In the genomic region with DNA sequence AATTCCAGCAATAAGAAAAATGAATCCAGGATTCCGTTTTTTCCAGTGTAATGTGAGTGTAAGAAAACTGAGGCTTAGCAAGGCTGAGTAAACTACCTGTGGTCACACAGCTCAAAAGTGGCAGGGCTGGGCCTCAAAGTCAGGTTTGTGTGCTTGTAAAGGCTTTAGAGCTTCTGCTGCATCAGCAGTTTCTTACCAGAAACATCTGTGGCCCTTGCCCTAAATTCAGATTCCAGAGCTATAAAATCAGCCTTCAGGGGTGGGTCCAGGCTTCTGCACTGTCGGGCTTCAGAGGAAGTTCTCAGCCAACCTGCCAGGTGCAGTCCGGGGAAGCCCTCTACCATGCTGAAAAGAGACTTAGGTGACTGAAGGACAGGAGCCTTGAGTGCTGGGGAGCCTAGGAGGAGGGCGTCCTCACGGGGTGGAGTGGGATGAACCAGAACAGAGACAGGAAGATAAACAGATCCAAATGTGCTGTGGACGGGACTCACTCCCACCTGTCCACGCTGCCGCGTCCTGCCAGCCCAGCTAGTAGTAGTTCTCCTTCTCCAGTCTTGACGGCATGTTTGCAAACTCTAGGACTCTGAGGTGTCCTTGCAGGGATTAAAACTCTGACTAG, we compare ENCODE assay signal across 20 cellular contexts.
DNase-seq lines count a peak whose midpoint lies in the region; ATAC-seq and TF ChIP-seq lines count a peak whose summit lies in the region.
"Had no signal": no experiment of that assay in that cellular context is flagged by ENCODE, and none has a peak within 500 bp of the region (broad histone marks: within the 10 kb centered on the region; RNA-seq: fewer than 3 reads in every experiment).

No MANE protein-coding gene starts in this region.

- H3K9me3 Mint-ChIP-seq in osteocyte (ENCODE audit: unreplicated experiment), result no peaks in the 10 kb centered on the region
- no peaks in the 10 kb centered on the region for H3K9me3 Mint-ChIP-seq in stimulated activated memory B cell treated with anti-CD40 and anti-IgM and Interleukin-4, amounts not matched to agents 10 μg/mL and 1 μg/mL and 100 μg/mL, for 72 hours
- H3K9me3 Mint-ChIP-seq: dendritic cell treated with granulocyte-macrophage colony-stimulating factor and Interleukin-4, amounts not matched to agents 40 ng/mL and 50 ng/mL, for 4 days; IgD-negative memory B cell; mesothelial cell of epicardium had no signal

- no peaks in the 10 kb centered on the region for H3K9me2 ChIP-seq in PC-3 (replicated peaks; ENCODE audit: low read length)

- H3K27ac Mint-ChIP-seq in osteocyte (ENCODE audit: unreplicated experiment), result no peak overlapping the region
- no peak overlapping the region for H3K27ac Mint-ChIP-seq in stimulated activated memory B cell treated with anti-CD40 and anti-IgM and Interleukin-4, amounts not matched to agents 10 μg/mL and 1 μg/mL and 100 μg/mL, for 72 hours
- H3K27ac Mint-ChIP-seq: dendritic cell treated with granulocyte-macrophage colony-stimulating factor and Interleukin-4, amounts not matched to agents 40 ng/mL and 50 ng/mL, for 4 days; IgD-negative memory B cell; mesothelial cell of epicardium had no signal

- no peak overlapping the region for H3K4me3 Mint-ChIP-seq in osteocyte (ENCODE audit: unreplicated experiment)
- H3K4me3 Mint-ChIP-seq in stimulated activated memory B cell treated with anti-CD40 and anti-IgM and Interleukin-4, amounts not matched to agents 10 μg/mL and 1 μg/mL and 100 μg/mL, for 72 hours, result no peak overlapping the region
- H3K4me3 Mint-ChIP-seq: dendritic cell treated with granulocyte-macrophage colony-stimulating factor and Interleukin-4, amounts not matched to agents 40 ng/mL and 50 ng/mL, for 4 days; mesothelial cell of epicardium had no signal

- no peak overlapping the region for H3K4me3 ChIP-seq in PC-3 (ENCODE audit: low read length)
- no peak overlapping the region for H3K4me3 ChIP-seq in foreskin fibroblast (ENCODE audit: low read depth in 1 of 2, low read length in 2 of 2)
- H3K4me3 ChIP-seq in sigmoid colon, result no peak overlapping the region
- H3K4me3 ChIP-seq: right atrium auricular region, SK-N-MC had no signal

- ATAC-seq in PC-3 (peak; percentile 51), GM21717 (IDR thresholded peaks at IDR 0.05; ENCODE audit: unreplicated experiment) (no peak)
- ATAC-seq in stimulated activated memory B cell treated with anti-CD40 and anti-IgM and Interleukin-4, amounts not matched to agents 10 μg/mL and 1 μg/mL and 100 μg/mL, for 72 hours, result no peak
- ATAC-seq: activated CD4-positive, CD25-positive, alpha-beta regulatory T cell treated with anti-CD3 and anti-CD28 coated beads, Interleukin-2, amount 50 U/mL, for 24 hours had no signal

- CTCF ChIA-PET in PC-3 (lab: Charles Lee), result no interaction called here

- peak overlapping the region; percentile 42 for H3K4me2 ChIP-seq in PC-3 (ENCODE audit: low read length)

- H3F3A ChIP-seq in PC-3 (ENCODE audit: low read length, unreplicated experiment), result no peaks in the 10 kb centered on the region

- H3K27ac ChIP-seq in PC-3 (ENCODE audit: low read length), result no peak overlapping the region
- no peak overlapping the region for H3K27ac ChIP-seq in sigmoid colon
- H3K27ac ChIP-seq: right atrium auricular region, SK-N-MC had no signal

- TF ChIP-seq EP300 in sigmoid colon (IDR thresholded peaks at IDR 0.05), result no peak

- TF ChIP-seq POLR2A in sigmoid colon (IDR thresholded peaks at IDR 0.05), result no peak

- no peaks in the 10 kb centered on the region for H3K36me3 Mint-ChIP-seq in osteocyte (ENCODE audit: unreplicated experiment)
- no peaks in the 10 kb centered on the region for H3K36me3 Mint-ChIP-seq in stimulated activated memory B cell treated with anti-CD40 and anti-IgM and Interleukin-4, amounts not matched to agents 10 μg/mL and 1 μg/mL and 100 μg/mL, for 72 hours
- H3K36me3 Mint-ChIP-seq: mesothelial cell of epicardium had no signal

- H3K4me1 ChIP-seq in PC-3 (ENCODE audit: insufficient read depth, low read length) (peaks cover 11% of the 10 kb centered on the region), sigmoid colon (no peaks in the 10 kb centered on the region)
- H3K4me1 ChIP-seq: right atrium auricular region had no signal

- H3K27me3 ChIP-seq in PC-3 (ENCODE audit: low read length), result 0 out of 2 replicates have a peak, but pooled peaks cover under 1% of the 10 kb centered on the region
- H3K27me3 ChIP-seq in sigmoid colon, result no peaks in the 10 kb centered on the region
- H3K27me3 ChIP-seq: right atrium auricular region had no signal

- H3K9me3 ChIP-seq in PC-3 (ENCODE audit: low read length) (no peaks in the 10 kb centered on the region), sigmoid colon (no peaks in the 10 kb centered on the region)
- H3K9me3 ChIP-seq: right atrium auricular region had no signal

- no peaks in the 10 kb centered on the region for H3K36me3 ChIP-seq in PC-3 (ENCODE audit: low read depth, low read length)
- no peaks in the 10 kb centered on the region for H3K36me3 ChIP-seq in sigmoid colon
- H3K36me3 ChIP-seq: right atrium auricular region had no signal

- no peaks in the 10 kb centered on the region for H3K79me2 ChIP-seq in PC-3 (ENCODE audit: low read length)

- intact Hi-C loops in PC-3 (cut with micrococcal nuclease) (no loop called here), sigmoid colon (cut with DNase I) (no loop called here)

- DNase-seq in EL (peak; percentile 31), PC-3 (peak; percentile 58), foreskin fibroblast (peak; percentile 26 to 70), sigmoid colon (peak; percentile 14), DMS53 (lab: John Stamatoyannopoulos, UW) (no peak), osteocyte (ENCODE audit: extremely low spot score, unreplicated experiment) (no peak)
- DNase-seq: AML-193; NCI-H1048; NCI-H2107; NCI-H69; stimulated activated CD4-positive, alpha-beta T cell treated with anti-CD3 and anti-CD28 coated beads, Interleukin-1b, Interleukin-23, amount 100 ng/mL, for 48 hours; substantia nigra had no signal

- H2AFZ ChIP-seq in PC-3 (ENCODE audit: low read length), result peak overlapping the region; percentile 38

- H3K4me1 Mint-ChIP-seq in osteocyte (ENCODE audit: unreplicated experiment), result peaks cover 7% of the 10 kb centered on the region
- H3K4me1 Mint-ChIP-seq in stimulated activated memory B cell treated with anti-CD40 and anti-IgM and Interleukin-4, amounts not matched to agents 10 μg/mL and 1 μg/mL and 100 μg/mL, for 72 hours, result no peaks in the 10 kb centered on the region
- H3K4me1 Mint-ChIP-seq: IgD-negative memory B cell had no signal

- BruUV-seq in PC-3 (replicated peaks; lab: Mats Ljungman, UMichigan), result no TSS peak

- no peaks in the 10 kb centered on the region for H3K27me3 Mint-ChIP-seq in osteocyte (ENCODE audit: unreplicated experiment)
- H3K27me3 Mint-ChIP-seq in stimulated activated memory B cell treated with anti-CD40 and anti-IgM and Interleukin-4, amounts not matched to agents 10 μg/mL and 1 μg/mL and 100 μg/mL, for 72 hours, result peaks cover 13% of the 10 kb centered on the region
- H3K27me3 Mint-ChIP-seq: dendritic cell treated with granulocyte-macrophage colony-stimulating factor and Interleukin-4, amounts not matched to agents 40 ng/mL and 50 ng/mL, for 4 days; IgD-negative memory B cell had no signal

- WGBS in sigmoid colon, 2 donors, result 63 to 80% methylated on average over 10 of the region's 10 CpGs

- no peaks in the 10 kb centered on the region for H4K20me1 ChIP-seq in PC-3 (ENCODE audit: low read length)

- H3K9ac ChIP-seq in PC-3 (ENCODE audit: low read length), result no peak overlapping the region

- POLR2A ChIA-PET in PC-3 (lab: Charles Lee; ENCODE audit: unreplicated experiment), result no interaction called here

- no peak for TF ChIP-seq CTCF in PC-3 (conservative IDR thresholded peaks at IDR 0.05; ENCODE audit: low read depth, low read length)
- TF ChIP-seq CTCF in foreskin fibroblast (IDR thresholded peaks at IDR 0.05; ENCODE audit: low read depth, low read length), result no peak
- no peak for TF ChIP-seq CTCF in sigmoid colon (IDR thresholded peaks at IDR 0.05)
- no peak for TF ChIP-seq CTCF in osteocyte (IDR thresholded peaks at IDR 0.05)

Comparison
In these comparisons a context has a peak if more than half of its experiments do, and no peak if none do; other contexts are left out.
1. DNase-seq: peak in EL (single experiment), PC-3 (single experiment), foreskin fibroblast (2 of 2) and sigmoid colon (single experiment); none in DMS53 (single experiment) and osteocyte (single experiment).